In genomic region chr6:131976545-131977061, GRCh38 we compare ENCODE assay signal across 20 cellular contexts. TPM values are rescaled to one million over a fixed set of nuclear protein-coding genes. Genes with fewer than 3 reads are reported as not detected.
A peak's percentile ranks its signal among the peaks of the same experiment; 100 is the strongest.
DNase-seq lines count a peak whose midpoint lies in the region; ATAC-seq and TF ChIP-seq lines count a peak whose summit lies in the region.
"Had no signal": no experiment of that assay in that cellular context is flagged by ENCODE, and none has a peak within 500 bp of the region (broad histone marks: within the 10 kb centered on the region; RNA-seq: fewer than 3 reads in every experiment).

No MANE protein-coding gene starts in this region.

- in situ Hi-C loops in astrocyte of the spinal cord (cut with HindIII; ENCODE audit: low sequenced_read_pairs) = no loop called here

- peak overlapping the region; percentile 30 for H3K4me2 ChIP-seq in hepatocyte

- no peaks in the 10 kb centered on the region for H3K27me3 ChIP-seq in hepatocyte
- H3K27me3 ChIP-seq: esophagus muscularis mucosa had no signal

- H3K36me3 ChIP-seq in hepatocyte (replicated peaks; ENCODE audit: insufficient read depth, low read depth) = no peaks in the 10 kb centered on the region
- H3K36me3 ChIP-seq: esophagus muscularis mucosa had no signal

- no peak overlapping the region for H2AFZ ChIP-seq in hepatocyte

- no peaks in the 10 kb centered on the region for H3K9me2 ChIP-seq in hepatocyte (replicated peaks; ENCODE audit: insufficient read depth)

- ATAC-seq in HG03442 (IDR thresholded peaks at IDR 0.05; ENCODE audit: unreplicated experiment) = no peak
- ATAC-seq: HCT116 had no signal

- WGBS in hepatocyte (ENCODE audit: low lambda C conversion rate, missing lambda C conversion rate) = 63% methylated on average over 6 of the region's 6 CpGs

- peaks cover 24% of the 10 kb centered on the region for H3K4me1 ChIP-seq in hepatocyte (ENCODE audit: insufficient read depth)

- H3K4me3 ChIP-seq in astrocyte of the spinal cord (ENCODE audit: low read depth, low read length) (no peak overlapping the region), hepatocyte (no peak overlapping the region)
- H3K4me3 ChIP-seq: esophagus muscularis mucosa, lung had no signal

- DNase-seq in NOMO-1 treated with DMSO at 0.1 percent for 48 hours (lab: John Stamatoyannopoulos, UW; ENCODE audit: unreplicated experiment) (peak; percentile 27), NOMO-1 treated with dmso at 0.1 percent for 144 hours (lab: John Stamatoyannopoulos, UW; ENCODE audit: unreplicated experiment) (no peak), astrocyte of the spinal cord (ENCODE audit: low read depth, low spot score) (peak; percentile 87), hepatocyte (ENCODE audit: low spot score) (no peak), stromal cell of bone marrow (ENCODE audit: low read depth) (peak; percentile 71), NCI-H524 (lab: John Stamatoyannopoulos, UW) (no peak)
- DNase-seq in activated CD4-positive, alpha-beta T cell treated with anti-CD3 and anti-CD28 coated beads, Interleukin-2, amount 50 U/mL, for 4 hours = no peak
- DNase-seq: 8988T; activated B cell treated with CpG ODN at 0.5 μM for 24 hours; activated effector memory CD4-positive, alpha-beta T cell treated with Interleukin-2 at 50 U/mL for 16 hours; aorta; naive B cell; NCI-H2107; stimulated activated naive CD4-positive, alpha-beta T cell treated with Interleukin-2 at 50 U/mL for 16 hours; T-helper 1 cell had no signal

- H3K79me2 ChIP-seq in hepatocyte = no peaks in the 10 kb centered on the region

- no peak for TF ChIP-seq CTCF in astrocyte of the spinal cord (IDR thresholded peaks at IDR 0.05; ENCODE audit: low read depth, low read length)
- TF ChIP-seq CTCF in hepatocyte (IDR thresholded peaks at IDR 0.05; ENCODE audit: poor library complexity) = no peak

- no peaks in the 10 kb centered on the region for H4K20me1 ChIP-seq in hepatocyte (ENCODE audit: insufficient read depth, poor library complexity, severe bottlenecking)

- peak overlapping the region; percentile 39 for H3K27ac ChIP-seq in hepatocyte
- H3K27ac ChIP-seq: esophagus muscularis mucosa had no signal

- no peaks in the 10 kb centered on the region for H3K9me3 ChIP-seq in hepatocyte (ENCODE audit: low read depth)
- H3K9me3 ChIP-seq: esophagus muscularis mucosa had no signal

RNA-seq across cellular contexts. Expression of gene CCN2, which starts 25.4 kb away (rescaled TPM):
- 116 and 147 TPM in 2 replicates for total RNA-seq in hepatocyte
- 296 and 300 TPM in 2 replicates for polyA plus RNA-seq in hepatocyte
- polyA plus RNA-seq: CD14-positive monocyte had no signal

Comparison
In these comparisons a context has a peak if more than half of its experiments do, and no peak if none do; other contexts are left out.
1. DNase-seq: peak in NOMO-1 treated with DMSO at 0.1 percent for 48 hours (single experiment), astrocyte of the spinal cord (single experiment) and stromal cell of bone marrow (single experiment); none in NOMO-1 treated with dmso at 0.1 percent for 144 hours (single experiment), hepatocyte (single experiment), NCI-H524 (0 of 2) and activated CD4-positive, alpha-beta T cell treated with anti-CD3 and anti-CD28 coated beads, Interleukin-2, amount 50 U/mL, for 4 hours (0 of 2).